ENCODE assay signal across 8 cellular contexts in genomic region chrX:153333821-153334653, GRCh38. TPM values are rescaled to one million over a fixed set of nuclear protein-coding genes. Genes with fewer than 3 reads are reported as not detected.
DNase-seq lines count a peak whose midpoint lies in the region; ATAC-seq, FAIRE-seq and TF ChIP-seq lines count a peak whose summit lies in the region.

Gene ZNF275 (plus strand): TSS chrX:153334153. CDS start chrX:153336680, 2,527 bp downstream.

- H3K4me3 Mint-ChIP-seq in Caco-2 (ENCODE audit: unreplicated experiment): peak within 1 kb of the TSS; percentile 75

- H3K9me3 ChIP-seq in Caco-2 (no peaks in the 10 kb centered on the region), NT2/D1 (ENCODE audit: insufficient read depth, low read length) (no peaks in the 10 kb centered on the region), endothelial cell of umbilical vein (replicated peaks; ENCODE audit: control insufficient read depth, insufficient read depth, low read length) (no peaks in the 10 kb centered on the region), mucosa of descending colon (no peaks in the 10 kb centered on the region)

- H3K27ac ChIP-seq in endothelial cell of umbilical vein (ENCODE audit: insufficient read depth, low read depth, low read length): peak within 1 kb of the TSS; percentile 19

- TF ChIP-seq CTCF in Caco-2 (IDR thresholded peaks at IDR 0.05; ENCODE audit: insufficient read depth in 1 of 2, low read depth in 1 of 2, low read length in 1 of 2, severe bottlenecking in 1 of 2, unreplicated experiment in 1 of 2): no peak
- TF ChIP-seq CTCF in GM20000 (IDR thresholded peaks at IDR 0.05; ENCODE audit: extremely low read depth, missing control alignments): no peak
- no peak for TF ChIP-seq CTCF in endothelial cell of umbilical vein (IDR thresholded peaks at IDR 0.05; ENCODE audit: extremely low read depth in 1 of 2, insufficient read depth in 1 of 2, low read depth in 1 of 2, low read length in 2 of 2)
- TF ChIP-seq CTCF in mucosa of descending colon (IDR thresholded peaks at IDR 0.05): no peak

- DNase-seq in Caco-2 (peak; percentile 61 to 84), GM20000 (ENCODE audit: low spot score) (peak; percentile 94), HT-29 (ENCODE audit: low spot score) (peak; percentile 86), NT2/D1 (ENCODE audit: low read depth, low spot score) (peak; percentile 15), endothelial cell of umbilical vein (ENCODE audit: low read depth, low spot score) (peak; percentile 72), mucosa of descending colon (peak; percentile 76 to 89 (median 83))
- peak; percentile 88 for DNase-seq in activated CD8-positive, alpha-beta memory T cell treated with anti-CD3 and anti-CD28 coated beads, Interleukin-2, amount 50 U/mL, for 48 hours
- peak; percentile 57 to 71 for DNase-seq in stimulated activated CD8-positive, alpha-beta memory T cell treated with anti-CD3 and anti-CD28 coated beads, Interleukin-2, amount 100 ng/mL, for 1 hour (ENCODE audit: low read depth in 2 of 2)

- no peaks in the 10 kb centered on the region for H3K36me3 Mint-ChIP-seq in Caco-2 (ENCODE audit: insufficient read depth, unreplicated experiment)

- H3K4me3 ChIP-seq in Caco-2 (ENCODE audit: low read depth, low read length) (peak within 1 kb of the TSS; percentile 87), NT2/D1 (ENCODE audit: insufficient read length, low read depth) (peak within 1 kb of the TSS; percentile 55), endothelial cell of umbilical vein (replicated peaks in 1 of 3; ENCODE audit: insufficient read depth in 1 of 3, low read depth in 1 of 3, low read length in 3 of 3) (peak within 1 kb of the TSS; percentile 26 to 89 (median 51)), mucosa of descending colon (peak within 1 kb of the TSS; percentile 22)

- TF ChIP-seq POLR2A in endothelial cell of umbilical vein (IDR thresholded peaks at IDR 0.05; ENCODE audit: low read depth, low read length): peak; percentile 40

- H3K4me1 ChIP-seq in Caco-2 (no peaks in the 10 kb centered on the region), NT2/D1 (ENCODE audit: insufficient read depth, insufficient read length) (no peaks in the 10 kb centered on the region), endothelial cell of umbilical vein (ENCODE audit: control insufficient read depth, extremely low read depth, insufficient read depth, low read length) (no peaks in the 10 kb centered on the region), mucosa of descending colon (ENCODE audit: low read depth) (no peaks in the 10 kb centered on the region)

- no peaks in the 10 kb centered on the region for H3K4me1 Mint-ChIP-seq in Caco-2 (ENCODE audit: low read depth, unreplicated experiment)

- H3K4me2 ChIP-seq in endothelial cell of umbilical vein (ENCODE audit: insufficient read depth, low read length): peak within 1 kb of the TSS; percentile 76

- H3K27me3 ChIP-seq in Caco-2 (replicated peaks; ENCODE audit: control insufficient read depth, insufficient read depth, low read length): no peaks in the 10 kb centered on the region
- no peaks in the 10 kb centered on the region for H3K27me3 ChIP-seq in NT2/D1 (ENCODE audit: insufficient read depth, insufficient read length)
- peaks cover 0 to 8% of the 10 kb centered on the region in 2 experiments for H3K27me3 ChIP-seq in endothelial cell of umbilical vein (ENCODE audit: control insufficient read depth in 2 of 2, insufficient read depth in 2 of 2, low read length in 2 of 2)

- dilution Hi-C loops in endothelial cell of umbilical vein (cut with MboI; ENCODE audit: extremely low pct_ligation_motif_present, low sequenced_read_pairs): no loop called here

- ATAC-seq in mucosa of descending colon: peak; percentile 100

- peaks cover 12% of the 10 kb centered on the region for H3K79me2 ChIP-seq in endothelial cell of umbilical vein (ENCODE audit: control insufficient read depth, insufficient read depth, low read length)

- POLR2A ChIA-PET in Caco-2 (lab: Charles Lee) (interaction anchor here (0.6 kb wide), 1 partner anchor 1094 kb away, joined by 3 read pairs; no protein-coding TSS in a partner anchor), endothelial cell of umbilical vein (lab: Charles Lee) (interaction anchor here (0.6 kb wide), 1 partner anchor 16 kb away, joined by 5 read pairs; no protein-coding TSS in a partner anchor)

- intact Hi-C loops in Caco-2 (cut with micrococcal nuclease; ENCODE audit: unreplicated experiment): no loop called here
- intact Hi-C loops in endothelial cell of umbilical vein (cut with micrococcal nuclease): no loop called here
- intact Hi-C loops in mucosa of descending colon (cut with DNase I, micrococcal nuclease): no loop called here

- H4K20me1 ChIP-seq in endothelial cell of umbilical vein (replicated peaks; ENCODE audit: control insufficient read depth, extremely low read depth, insufficient read depth, low read length): no peaks in the 10 kb centered on the region

- peak; percentile 82 for FAIRE-seq in endothelial cell of umbilical vein (lab: Jason Lieb, UNC)

- CTCF ChIA-PET in Caco-2 (lab: Charles Lee): no interaction called here
- CTCF ChIA-PET in endothelial cell of umbilical vein (lab: Charles Lee): interaction anchor here (0.7 kb wide), 1 partner anchor 10 kb away, joined by 3 read pairs; no protein-coding TSS in a partner anchor

- peak within 1 kb of the TSS; percentile 74 for H3K9ac ChIP-seq in NT2/D1 (ENCODE audit: insufficient read length, low read depth)
- H3K9ac ChIP-seq in endothelial cell of umbilical vein (replicated peaks; ENCODE audit: extremely low read depth, insufficient read depth, low read length): peak within 1 kb of the TSS; percentile 69

- no peaks in the 10 kb centered on the region for H3K9me1 ChIP-seq in endothelial cell of umbilical vein (replicated peaks; ENCODE audit: control insufficient read depth, extremely low read depth, insufficient read depth, low read length)

- BruUV-seq in Caco-2 (replicated peaks; lab: Mats Ljungman, UMichigan) (no TSS peak), endothelial cell of umbilical vein (replicated peaks; lab: Mats Ljungman, UMichigan) (no TSS peak)

- H3K27me3 Mint-ChIP-seq in Caco-2 (ENCODE audit: insufficient read depth, unreplicated experiment): peaks cover 4% of the 10 kb centered on the region

- H3K36me3 ChIP-seq in Caco-2 (ENCODE audit: control insufficient read depth, insufficient read depth, low read length) (no peaks in the 10 kb centered on the region), NT2/D1 (ENCODE audit: insufficient read depth, insufficient read length, low read length) (peaks cover 16% of the 10 kb centered on the region), endothelial cell of umbilical vein (ENCODE audit: control insufficient read depth in 2 of 2, extremely low read depth in 1 of 2, insufficient read depth in 2 of 2, low read length in 2 of 2) (no peaks in the 10 kb centered on the region), mucosa of descending colon (ENCODE audit: low read depth) (no peaks in the 10 kb centered on the region)

- H2AFZ ChIP-seq in endothelial cell of umbilical vein (ENCODE audit: low read depth, low read length): peak within 1 kb of the TSS; percentile 93

- H3K9me3 Mint-ChIP-seq in Caco-2 (ENCODE audit: unreplicated experiment): no peaks in the 10 kb centered on the region

- no peak within 1 kb of the TSS for H3K27ac Mint-ChIP-seq in Caco-2 (ENCODE audit: unreplicated experiment)

TF ChIP-seq in endothelial cell of umbilical vein, 7 proteins besides CTCF, POLR2A, EP300 and RAD21:
- TF ChIP-seq MYC (IDR thresholded peaks at IDR 0.05; ENCODE audit: low read depth, low read length): no peak
- TF ChIP-seq JUN (IDR thresholded peaks at IDR 0.05; ENCODE audit: borderline replicate concordance, insufficient read depth, insufficient read length, low read depth): no peak
- TF ChIP-seq GATA2 (IDR thresholded peaks at IDR 0.05; ENCODE audit: insufficient read depth, insufficient read length, low read depth, low read length): no peak
- no peak for TF ChIP-seq MAX (IDR thresholded peaks at IDR 0.05; ENCODE audit: insufficient read depth, insufficient read length)
- TF ChIP-seq FOS (IDR thresholded peaks at IDR 0.05; ENCODE audit: borderline replicate concordance, insufficient read depth, low read length): no peak
- TF ChIP-seq POLR2AphosphoS5 (IDR thresholded peaks at IDR 0.05; ENCODE audit: insufficient read depth, low read depth, low read length): peak; percentile 63
- TF ChIP-seq EZH2 (IDR thresholded peaks at IDR 0.05; ENCODE audit: borderline replicate concordance, low read depth, low read length, severe bottlenecking): no peak

RNA-seq across cellular contexts. Expression of gene ZNF275, which starts in this region (rescaled TPM):
- 5.2 and 5.6 TPM in 2 replicates for total RNA-seq in Caco-2 (2022)
- 5.1 and 5.5 TPM in 2 replicates for total RNA-seq in HT-29 (2014; rRNA removed; shearing (Covaris generic))
- total RNA-seq in endothelial cell of umbilical vein: 8.5 and 11.0 TPM in 2 replicates
- 9.7 and 10.3 TPM in 2 replicates for polyA plus RNA-seq in endothelial cell of umbilical vein
- 6.1 TPM in 2 replicates for polyA plus RNA-seq in endothelial cell of umbilical vein (2011; cell fraction: cytosol; rRNA removed)
- polyA plus RNA-seq in endothelial cell of umbilical vein (2011; cell fraction: nucleus; rRNA removed): 15.9 and 16.5 TPM in 2 replicates
- 6.4 and 8.3 TPM in 2 replicates for polyA plus RNA-seq in endothelial cell of umbilical vein (2012)
- 15.1 and 16.6 TPM in 2 replicates for polyA minus RNA-seq in endothelial cell of umbilical vein
- polyA minus RNA-seq in endothelial cell of umbilical vein (2011; cell fraction: cytosol; rRNA and poly(A)+ RNA removed): 3.9 TPM
- polyA minus RNA-seq in endothelial cell of umbilical vein (2011; cell fraction: nucleus; rRNA and poly(A)+ RNA removed): 8.3 and 10.0 TPM in 2 replicates
- 1 to 10 TPM; 5.2 to 10.0 (median 6.1) TPM for total RNA-seq in mucosa of descending colon

Comparison
In these comparisons a context has a peak if more than half of its experiments do, and no peak if none do; other contexts are left out.
1. Peak in every context shown above with its lines: DNase-seq, ATAC-seq, H3K4me3 ChIP-seq and H3K27ac ChIP-seq.
2. DNase-seq: peak in every context shown above with its lines; median percentile 94 in GM20000; 88 in activated CD8-positive, alpha-beta memory T cell treated with anti-CD3 and anti-CD28 coated beads, Interleukin-2, amount 50 U/mL, for 48 hours; 86 in HT-29; 83 in mucosa of descending colon; 72 in Caco-2; 72 in endothelial cell of umbilical vein; 64 in stimulated activated CD8-positive, alpha-beta memory T cell treated with anti-CD3 and anti-CD28 coated beads, Interleukin-2, amount 100 ng/mL, for 1 hour; 15 in NT2/D1.
3. H3K4me3 ChIP-seq: peak in every context shown above with its lines; median percentile 87 in Caco-2; 55 in NT2/D1; 51 in endothelial cell of umbilical vein; 22 in mucosa of descending colon.